In the genomic region with DNA sequence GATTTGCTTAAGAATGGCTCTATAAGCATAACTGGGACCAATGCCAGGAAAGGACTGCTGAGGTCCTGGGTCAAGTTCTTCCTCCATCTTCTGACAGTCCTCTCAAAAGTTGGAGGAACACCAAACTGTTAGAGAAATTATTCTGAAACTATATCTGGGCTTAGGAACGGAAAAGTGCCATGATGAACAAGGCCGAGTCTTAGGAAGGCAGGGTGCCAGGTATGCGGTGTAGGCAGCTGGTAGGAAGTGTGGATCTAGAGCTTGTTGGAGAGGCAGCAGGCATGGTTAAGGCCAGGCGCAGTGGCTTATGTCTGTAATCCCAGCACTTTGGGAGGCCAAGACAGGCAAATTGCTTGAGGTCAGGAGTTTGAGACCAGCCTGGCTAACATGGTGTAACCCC, we compare ENCODE assay signal across 12 cellular contexts. TPM values are rescaled to one million over a fixed set of nuclear protein-coding genes. Genes with fewer than 3 reads are reported as not detected.
DNase-seq lines count a peak whose midpoint lies in the region; ATAC-seq, FAIRE-seq and TF ChIP-seq lines count a peak whose summit lies in the region.
"Had no signal": no experiment of that assay in that cellular context is flagged by ENCODE, and none has a peak within 500 bp of the region (broad histone marks: within the 10 kb centered on the region; RNA-seq: fewer than 3 reads in every experiment).

No MANE protein-coding gene starts in this region.

- peak overlapping the region; percentile 4 for H3K4me3 Mint-ChIP-seq in activated CD8-positive, alpha-beta T cell treated with anti-CD3 and anti-CD28 coated beads, Interleukin-2, amount 10 ng/mL, durations not matched to agents 7 days and 5 days
- H3K4me3 Mint-ChIP-seq in immature natural killer cell: peak overlapping the region; percentile 69 to 85 (median 73)
- H3K4me3 Mint-ChIP-seq in stimulated activated naive CD8-positive, alpha-beta T cell treated with anti-CD3 and anti-CD28 coated beads, Interleukin-15, amount 100 ng/mL, for 72 hours: peak overlapping the region; percentile 36 to 38

- H3K36me3 Mint-ChIP-seq in activated naive CD4-positive, alpha-beta T cell treated with anti-CD3 and anti-CD28 coated beads, Interleukin-2, amount 50 U/mL, for 72 hours: peaks cover 0 to 28% of the 10 kb centered on the region in 2 donors
- peaks cover 57% of the 10 kb centered on the region for H3K36me3 Mint-ChIP-seq in activated CD8-positive, alpha-beta T cell treated with anti-CD3 and anti-CD28 coated beads, Interleukin-2, amount 10 ng/mL, durations not matched to agents 7 days and 5 days (ENCODE audit: low read depth)
- H3K36me3 Mint-ChIP-seq in immature natural killer cell: peaks cover 0 to 5% (median under 1%) of the 10 kb centered on the region in 3 donors

- no peak for TF ChIP-seq CTCF in testis (IDR thresholded peaks at IDR 0.05)

- CTCF ChIA-PET in activated CD8-positive, alpha-beta T cell treated with anti-CD3 and anti-CD28 coated beads, Interleukin-2, amount 10 ng/mL, durations not matched to agents 7 days and 5 days (lab: Charles Lee): interaction anchor here (0.9 to 12.4 kb wide), 11 partner anchors 8 to 408 kb away, joined by 3 to 263 read pairs (median 17); no protein-coding TSS in a partner anchor

- peak overlapping the region; percentile 39 to 43 for H3K27ac Mint-ChIP-seq in activated naive CD4-positive, alpha-beta T cell treated with anti-CD3 and anti-CD28 coated beads, Interleukin-2, amount 50 U/mL, for 72 hours
- peak overlapping the region; percentile 77 for H3K27ac Mint-ChIP-seq in activated CD8-positive, alpha-beta T cell treated with anti-CD3 and anti-CD28 coated beads, Interleukin-2, amount 10 ng/mL, durations not matched to agents 7 days and 5 days
- peak overlapping the region; percentile 82 to 98 (median 94) for H3K27ac Mint-ChIP-seq in immature natural killer cell
- peak overlapping the region in 1 of 2 donors; percentile 82 for H3K27ac Mint-ChIP-seq in stimulated activated naive CD8-positive, alpha-beta T cell treated with anti-CD3 and anti-CD28 coated beads, Interleukin-15, amount 100 ng/mL, for 72 hours

- ATAC-seq in activated naive CD4-positive, alpha-beta T cell treated with anti-CD3 and anti-CD28 coated beads, Interleukin-2, amount 50 U/mL, for 72 hours: no peak
- no peak for ATAC-seq in activated CD8-positive, alpha-beta T cell treated with anti-CD3 and anti-CD28 coated beads, Interleukin-2, amount 10 ng/mL, durations not matched to agents 7 days and 5 days
- no peak for ATAC-seq in stimulated activated naive CD8-positive, alpha-beta T cell treated with anti-CD3 and anti-CD28 coated beads, Interleukin-15, amount 100 ng/mL, for 72 hours

- no peak for TF ChIP-seq POLR2A in testis (IDR thresholded peaks at IDR 0.05)

- no peak for DNase-seq in activated naive CD4-positive, alpha-beta T cell treated with anti-CD3 and anti-CD28 coated beads, Interleukin-2, amount 50 U/mL, for 72 hours (ENCODE audit: low spot score in 2 of 2)
- DNase-seq in activated naive CD4-positive, alpha-beta T cell (lab: John Stamatoyannopoulos, UW): no peak
- no peak for DNase-seq in activated CD8-positive, alpha-beta T cell treated with anti-CD3 and anti-CD28 coated beads, Interleukin-2, amount 10 ng/mL, durations not matched to agents 7 days and 5 days
- DNase-seq in immature natural killer cell (no peak), AG08395 (ENCODE audit: low spot score) (no peak), testis (no peak), frontal cortex (ENCODE audit: low spot score in 2 of 2) (no peak)
- DNase-seq in stimulated activated naive CD8-positive, alpha-beta T cell treated with anti-CD3 and anti-CD28 coated beads, Interleukin-15, amount 100 ng/mL, for 72 hours: no peak
- DNase-seq: DMS153, IMR-90, NCI-H1092 had no signal

- H3K27ac ChIP-seq in testis: no peak overlapping the region

- H3K27me3 ChIP-seq in testis: no peaks in the 10 kb centered on the region

- FAIRE-seq in frontal cortex (lab: Jason Lieb, UNC): no peak
- FAIRE-seq: H54 had no signal

- H3K36me3 ChIP-seq in testis (ENCODE audit: low read depth, missing control alignments): no peaks in the 10 kb centered on the region

- POLR2A ChIA-PET in activated CD8-positive, alpha-beta T cell treated with anti-CD3 and anti-CD28 coated beads, Interleukin-2, amount 10 ng/mL, durations not matched to agents 7 days and 5 days (lab: Charles Lee): interaction anchor here (0.6 to 2.1 kb wide), 3 partner anchors 10 to 416 kb away, joined by 3 to 6 read pairs (median 3); a partner anchor contains a TSS

- H3K27me3 Mint-ChIP-seq in activated CD8-positive, alpha-beta T cell treated with anti-CD3 and anti-CD28 coated beads, Interleukin-2, amount 10 ng/mL, durations not matched to agents 7 days and 5 days (ENCODE audit: low read depth): no peaks in the 10 kb centered on the region
- peaks cover 0 to 2% (median 0%) of the 10 kb centered on the region in 3 donors for H3K27me3 Mint-ChIP-seq in immature natural killer cell (ENCODE audit: low read depth in 3 of 3)
- no peaks in the 10 kb centered on the region for H3K27me3 Mint-ChIP-seq in stimulated activated naive CD8-positive, alpha-beta T cell treated with anti-CD3 and anti-CD28 coated beads, Interleukin-15, amount 100 ng/mL, for 72 hours

- no peaks in the 10 kb centered on the region for H3K4me1 ChIP-seq in testis

- H3K4me3 ChIP-seq in testis: no peak overlapping the region

- intact Hi-C loops in testis (cut with DNase I; ENCODE audit: low total_unique reads): no loop called here

- H3K4me1 Mint-ChIP-seq in activated CD8-positive, alpha-beta T cell treated with anti-CD3 and anti-CD28 coated beads, Interleukin-2, amount 10 ng/mL, durations not matched to agents 7 days and 5 days (ENCODE audit: low read depth): peaks cover 83% of the 10 kb centered on the region
- H3K4me1 Mint-ChIP-seq in immature natural killer cell: peaks cover 99% of the 10 kb centered on the region in 2 donors
- peaks cover 90% of the 10 kb centered on the region for H3K4me1 Mint-ChIP-seq in stimulated activated naive CD8-positive, alpha-beta T cell treated with anti-CD3 and anti-CD28 coated beads, Interleukin-15, amount 100 ng/mL, for 72 hours

- 91 to 92% methylated on average over 4 of the region's 4 CpGs for WGBS in testis, 2 donors

- H3K9me3 Mint-ChIP-seq in activated naive CD4-positive, alpha-beta T cell treated with anti-CD3 and anti-CD28 coated beads, Interleukin-2, amount 50 U/mL, for 72 hours: peaks cover 0 to 7% of the 10 kb centered on the region in 2 donors
- H3K9me3 Mint-ChIP-seq in activated CD8-positive, alpha-beta T cell treated with anti-CD3 and anti-CD28 coated beads, Interleukin-2, amount 10 ng/mL, durations not matched to agents 7 days and 5 days (ENCODE audit: insufficient read depth): peaks cover 6% of the 10 kb centered on the region
- H3K9me3 Mint-ChIP-seq in immature natural killer cell: no peaks in the 10 kb centered on the region
- peaks cover 0 to 5% of the 10 kb centered on the region in 2 donors for H3K9me3 Mint-ChIP-seq in stimulated activated naive CD8-positive, alpha-beta T cell treated with anti-CD3 and anti-CD28 coated beads, Interleukin-15, amount 100 ng/mL, for 72 hours

- no peaks in the 10 kb centered on the region for H3K9me3 ChIP-seq in testis

RNA-seq across cellular contexts. Expression of a gene that starts 7.7 kb away (rescaled TPM):
- total RNA-seq in activated naive CD4-positive, alpha-beta T cell treated with anti-CD3 and anti-CD28 coated beads, Interleukin-2, amount 50 U/mL, for 72 hours: 10 to 100 TPM; 22.2 to 48.0 TPM
- 100 to 1,000 TPM; 104 to 109 TPM for total RNA-seq in activated CD8-positive, alpha-beta T cell treated with anti-CD3 and anti-CD28 coated beads, Interleukin-2, amount 10 ng/mL, durations not matched to agents 7 days and 5 days
- polyA plus RNA-seq in immature natural killer cell (100 to 1,000 TPM; 155 to 253 (median 185) TPM), testis (ENCODE audit: insufficient read depth, low read depth, low replicate concordance) (19.1 TPM)
- total RNA-seq in testis (10 to 100 TPM; 39.6 to 41.3 TPM), frontal cortex (139 TPM)

RNA-seq across cellular contexts. Expression of a gene that starts 54.3 kb away (rescaled TPM):
- total RNA-seq in activated naive CD4-positive, alpha-beta T cell treated with anti-CD3 and anti-CD28 coated beads, Interleukin-2, amount 50 U/mL, for 72 hours: 1 to 10 TPM; 5.1 to 5.6 TPM
- total RNA-seq in activated CD8-positive, alpha-beta T cell treated with anti-CD3 and anti-CD28 coated beads, Interleukin-2, amount 10 ng/mL, durations not matched to agents 7 days and 5 days: 1 to 10 TPM; 2.6 to 2.7 TPM
- polyA plus RNA-seq in immature natural killer cell (1 to 10 TPM; 2.1 to 7.6 (median 4.1) TPM), testis (ENCODE audit: insufficient read depth, low read depth, low replicate concordance) (13.1 TPM)
- total RNA-seq in testis (1 to 10 TPM; 4.4 to 4.5 TPM), frontal cortex (0.82 TPM)

Comparison
In these comparisons a context has a peak if more than half of its experiments do, and no peak if none do; other contexts are left out.
1. H3K4me3 Mint-ChIP-seq: peak in every context shown above with its lines; median percentile 73 in immature natural killer cell; 37 in stimulated activated naive CD8-positive, alpha-beta T cell treated with anti-CD3 and anti-CD28 coated beads, Interleukin-15, amount 100 ng/mL, for 72 hours; 4 in activated CD8-positive, alpha-beta T cell treated with anti-CD3 and anti-CD28 coated beads, Interleukin-2, amount 10 ng/mL, durations not matched to agents 7 days and 5 days.